ENCODE assay signal across 31 cellular contexts in genomic region chr12:121837680-121838079, GRCh38. TPM values are rescaled to one million over a fixed set of nuclear protein-coding genes. Genes with fewer than 3 reads are reported as not detected.
A peak's percentile ranks its signal among the peaks of the same experiment; 100 is the strongest.
DNase-seq lines count a peak whose midpoint lies in the region; ATAC-seq, FAIRE-seq and TF ChIP-seq lines count a peak whose summit lies in the region.
"Had no signal": no experiment of that assay in that cellular context is flagged by ENCODE, and none has a peak within 500 bp of the region (broad histone marks: within the 10 kb centered on the region; RNA-seq: fewer than 3 reads in every experiment).

No MANE protein-coding gene starts in this region.

- H3K9ac ChIP-seq in DND-41 (ENCODE audit: low read depth, low read length): no peak overlapping the region
- no peak overlapping the region for H3K9ac ChIP-seq in IMR-90 (ENCODE audit: low read depth, low read length)
- H3K9ac ChIP-seq in K562 (ENCODE audit: insufficient read depth in 1 of 2, low read depth in 2 of 2, low read length in 2 of 2): no peak overlapping the region

- H3K56ac ChIP-seq in IMR-90 (ENCODE audit: extremely low read depth, insufficient read depth, low read length): no peak overlapping the region

- TF ChIP-seq RAD21 in IMR-90 (IDR thresholded peaks at IDR 0.05; ENCODE audit: low read length) (no peak), K562 (CRISPR knock-in tag; conservative IDR thresholded peaks at IDR 0.05 in 1 of 2, IDR thresholded peaks at IDR 0.05 in 1 of 2) (0 out of 4 replicates have a peak, but pooled peaks of 1 of the 2 experiments have one; percentile 8)

- POLR2A ChIA-PET in IMR-90 (lab: Charles Lee; ENCODE audit: unreplicated experiment) (no interaction called here), K562 (lab: Yijun Ruan, JAX) (interaction anchor here (1.1 to 2.6 kb wide), 6 partner anchors 10 to 43 kb away, joined by 3 to 21 read pairs (median 6); no protein-coding TSS in a partner anchor)

- H3K79me2 ChIP-seq in DND-41 (ENCODE audit: insufficient read depth, low read length) (no peaks in the 10 kb centered on the region), K562 (ENCODE audit: control insufficient read depth, insufficient read depth, low read length) (peaks cover 3% of the 10 kb centered on the region; the same call in 2 of the 3 replicates)

- TF ChIP-seq CTCF in DND-41 (IDR thresholded peaks at IDR 0.05; ENCODE audit: borderline replicate concordance, extremely low read depth, low read length, poor library complexity, severe bottlenecking): peak; percentile 15
- 0 out of 2 replicates have a peak, but pooled peaks have one; percentile 13 for TF ChIP-seq CTCF in IMR-90 (conservative IDR thresholded peaks at IDR 0.05; ENCODE audit: low read depth, low read length)
- peak in 1 of 3 experiments; percentile 14; a peak in 1 of 6 replicates for TF ChIP-seq CTCF in K562 (IDR thresholded peaks at IDR 0.05 in 2 of 3, conservative IDR thresholded peaks at IDR 0.05 in 1 of 3; ENCODE audit: insufficient read depth in 2 of 3, low read depth in 1 of 3, low read length in 3 of 3)
- TF ChIP-seq CTCF in foreskin keratinocyte (conservative IDR thresholded peaks at IDR 0.05): peak; percentile 19
- TF ChIP-seq CTCF in upper lobe of right lung (IDR thresholded peaks at IDR 0.05): no peak

- DNase-seq in DND-41: no peak
- DNase-seq in IMR-90: no peak
- DNase-seq in K562 (ENCODE audit: extremely low read depth in 1 of 4, low spot score in 3 of 4): no peak
- DNase-seq in foreskin keratinocyte: no peak
- no peak for DNase-seq in NCI-H1694 (lab: John Stamatoyannopoulos, UW)
- DNase-seq in upper lobe of right lung: no peak
- DNase-seq in RPMI8226: no peak
- no peak for DNase-seq in H7
- DNase-seq: ACHN; activated CD4-positive, alpha-beta memory T cell treated with anti-CD3 and anti-CD28 coated beads for 36 hours; activated CD4-positive, alpha-beta T cell treated with anti-CD3 and anti-CD28 coated beads for 1 hour; activated T-cell treated with anti-CD3 and anti-CD28 coated beads, Interleukin-2, amount 50 U/mL, for 72 hours; adrenal gland; CD8-positive, alpha-beta memory T cell; effector memory CD4-positive, alpha-beta T cell; erythroblast; heart right ventricle; KBM-7; kidney; left ventricle myocardium superior; NCI-H1092 treated with DMSO at 0.1 percent for 48 hours; NCI-H187; NCI-H2171; NCI-H524; PC-9; SHP77; stimulated activated CD4-positive, alpha-beta T cell treated with anti-CD3 and anti-CD28 coated beads, Interleukin-15, amount 100 ng/mL, for 24 hours had no signal

- no peak overlapping the region for H4K5ac ChIP-seq in IMR-90 (ENCODE audit: low read depth, low read length)

- no peaks in the 10 kb centered on the region for H3K27me3 ChIP-seq in DND-41 (ENCODE audit: insufficient read depth, low read length, poor library complexity)
- no peaks in the 10 kb centered on the region for H3K27me3 ChIP-seq in IMR-90 (ENCODE audit: control insufficient read depth, insufficient read depth, low read length)
- no peaks in the 10 kb centered on the region for H3K27me3 ChIP-seq in K562 (ENCODE audit: control insufficient read depth in 2 of 2, insufficient read depth in 2 of 2, low read length in 2 of 2)
- no peaks in the 10 kb centered on the region for H3K27me3 ChIP-seq in foreskin keratinocyte
- H3K27me3 ChIP-seq in upper lobe of right lung: no peaks in the 10 kb centered on the region
- no peaks in the 10 kb centered on the region; the same call in 1 of the 2 replicates for H3K27me3 ChIP-seq in H7 (ENCODE audit: control insufficient read depth, insufficient read depth, low read length)
- H3K27me3 ChIP-seq: adrenal gland, heart right ventricle had no signal

- WGBS in IMR-90 (ENCODE audit: extremely low coverage in 2 of 2, insufficient read length in 1 of 2), 2 experiments: 80% methylated on average over 1 of the region's 4 CpGs; no CpG with 5 or more reads in 1 of the 2 experiments
- 26% methylated on average over 4 of the region's 4 CpGs for WGBS in K562 (ENCODE audit: insufficient coverage, low coverage, missing lambda C conversion rate)

- no peak overlapping the region for H2AK5ac ChIP-seq in IMR-90 (ENCODE audit: low read depth, low read length)

- no peak overlapping the region for H4K8ac ChIP-seq in IMR-90 (ENCODE audit: low read depth in 2 of 2, low read length in 2 of 2)

- H3K4me2 ChIP-seq in DND-41 (ENCODE audit: insufficient read depth, low read length) (no peak overlapping the region), IMR-90 (ENCODE audit: low read depth, low read length) (no peak overlapping the region), K562 (ENCODE audit: insufficient read depth, low read length) (no peak overlapping the region)
- H3K4me2 ChIP-seq: PC-9 had no signal

- H3K4me1 ChIP-seq in DND-41 (ENCODE audit: insufficient read depth, low read length): peaks cover 17% of the 10 kb centered on the region
- no peaks in the 10 kb centered on the region for H3K4me1 ChIP-seq in IMR-90 (ENCODE audit: control insufficient read depth, insufficient read depth, low read length)
- peaks cover 7 to 19% of the 10 kb centered on the region in 2 experiments; a peak in 4 of 5 replicates for H3K4me1 ChIP-seq in K562 (replicated peaks in 1 of 2; ENCODE audit: control insufficient read depth in 2 of 2, insufficient read depth in 2 of 2, low read length in 2 of 2)
- no peaks in the 10 kb centered on the region for H3K4me1 ChIP-seq in foreskin keratinocyte
- H3K4me1 ChIP-seq in upper lobe of right lung: peaks cover 6% of the 10 kb centered on the region

- no peak overlapping the region for H2BK15ac ChIP-seq in IMR-90 (ENCODE audit: low read depth, low read length)

- no peak for TF ChIP-seq POLR2A in IMR-90 (IDR thresholded peaks at IDR 0.05; ENCODE audit: low read depth, low read length)
- TF ChIP-seq POLR2A in K562 (conservative IDR thresholded peaks at IDR 0.05): no peak

- peaks cover 0 to 8% of the 10 kb centered on the region in 2 experiments; a peak in 2 of 4 replicates for H3K79me1 ChIP-seq in IMR-90 (ENCODE audit: low read depth in 1 of 2, low read length in 2 of 2)

- no peak overlapping the region for H2BK5ac ChIP-seq in IMR-90 (ENCODE audit: low read depth, low read length, poor library complexity, severe bottlenecking)

- H2AK9ac ChIP-seq in IMR-90 (replicated peaks; ENCODE audit: low read depth, low read length, poor library complexity): no peak overlapping the region

- no peak overlapping the region for H4K91ac ChIP-seq in IMR-90 (ENCODE audit: insufficient read depth, low read depth, low read length)

- H2AFZ ChIP-seq in DND-41 (ENCODE audit: low read depth, low read length) (no peak overlapping the region), IMR-90 (replicated peaks; ENCODE audit: low read length, poor library complexity) (no peak overlapping the region), K562 (ENCODE audit: low read depth, low read length) (no peak overlapping the region)
- H2AFZ ChIP-seq: PC-9 had no signal

- in situ Hi-C loops in IMR-90 (cut with MboI; ENCODE audit: low sequenced_read_pairs) (no loop called here), K562 (cut with MboI) (loop anchor here (25.0 kb wide), 1 partner anchor 1550 kb away; the partner anchor contains the start of gene KMT5A)

- CTCF ChIA-PET in IMR-90 (lab: Yijun Ruan, JAX): interaction anchor here (0.8 to 1.2 kb wide), 2 partner anchors 43 to 51 kb away, joined by 4 read pairs; partner anchors contain the start of gene PSMD9
- CTCF ChIA-PET in K562 (lab: Yijun Ruan, JAX; ENCODE audit: low intra/inter-chr PET ratio): interaction anchor here (2.3 kb wide), 1 partner anchor 43 kb away, joined by 6 read pairs; no protein-coding TSS in a partner anchor

- no peak overlapping the region for H3K4ac ChIP-seq in IMR-90 (ENCODE audit: low read depth, low read length)

- H3K4me3 ChIP-seq in DND-41 (ENCODE audit: low read depth in 1 of 2, low read length in 2 of 2) (no peak overlapping the region), IMR-90 (ENCODE audit: insufficient read depth, low read depth, low read length) (no peak overlapping the region), K562 (no peak overlapping the region), upper lobe of right lung (no peak overlapping the region), H7 (ENCODE audit: insufficient read depth, low read depth, low read length) (no peak overlapping the region)
- H3K4me3 ChIP-seq: adrenal gland, heart right ventricle, PC-9 had no signal

- no peaks in the 10 kb centered on the region for H3K36me3 ChIP-seq in DND-41 (ENCODE audit: insufficient read depth, low read length)
- no peaks in the 10 kb centered on the region for H3K36me3 ChIP-seq in IMR-90 (ENCODE audit: control insufficient read depth, insufficient read depth, low read length)
- H3K36me3 ChIP-seq in K562 (ENCODE audit: control insufficient read depth, insufficient read depth, low read length): no peaks in the 10 kb centered on the region
- peaks cover under 1% of the 10 kb centered on the region for H3K36me3 ChIP-seq in upper lobe of right lung
- no peaks in the 10 kb centered on the region for H3K36me3 ChIP-seq in H7 (replicated peaks; ENCODE audit: control insufficient read depth, insufficient read depth, low read length)
- H3K36me3 ChIP-seq: adrenal gland had no signal

- no peak overlapping the region for H3K23ac ChIP-seq in IMR-90 (ENCODE audit: low read depth, low read length)

- ATAC-seq in DND-41 (ENCODE audit: insufficient read depth, low read depth): no peak
- no peak for ATAC-seq in IMR-90 (ENCODE audit: low read depth)
- ATAC-seq in K562: no peak
- no peak for ATAC-seq in foreskin keratinocyte
- ATAC-seq in upper lobe of right lung: no peak
- ATAC-seq: activated T-cell treated with anti-CD3 and anti-CD28 coated beads, Interleukin-2, amount 50 U/mL, for 72 hours; heart right ventricle; left ventricle myocardium superior; stimulated activated effector memory CD8-positive, alpha-beta T cell treated with anti-CD3 and anti-CD28 coated beads, Interleukin-12 subunit alpha, Interleukin-12 subunit beta, amount 100 ng/mL, for 72 hours had no signal

- H3K9me1 ChIP-seq in IMR-90 (ENCODE audit: insufficient read depth, low read length) (no peaks in the 10 kb centered on the region), K562 (ENCODE audit: control insufficient read depth, insufficient read depth, low read length) (no peaks in the 10 kb centered on the region)

- no peak overlapping the region for H2BK20ac ChIP-seq in IMR-90 (ENCODE audit: low read depth, low read length)

- BruUV-seq in IMR-90 (replicated peaks; lab: Mats Ljungman, UMichigan) (no TSS peak), K562 (replicated peaks; lab: Mats Ljungman, UMichigan) (no TSS peak)

- H4K20me1 ChIP-seq in DND-41 (ENCODE audit: insufficient read depth, low read length) (no peaks in the 10 kb centered on the region), IMR-90 (ENCODE audit: insufficient read depth, low read length) (no peaks in the 10 kb centered on the region), K562 (replicated peaks; ENCODE audit: control insufficient read depth, insufficient read depth, low read length) (no peaks in the 10 kb centered on the region)

- H3K14ac ChIP-seq in IMR-90 (replicated peaks; ENCODE audit: low read depth, low read length): no peak overlapping the region

- H3K9me3 ChIP-seq in DND-41 (ENCODE audit: insufficient read depth, low read length, severe bottlenecking) (no peaks in the 10 kb centered on the region), IMR-90 (ENCODE audit: control insufficient read depth, insufficient read depth, low read length) (no peaks in the 10 kb centered on the region), K562 (replicated peaks; ENCODE audit: control insufficient read depth, insufficient read depth, low read depth, low read length) (no peaks in the 10 kb centered on the region), upper lobe of right lung (no peaks in the 10 kb centered on the region)
- H3K9me3 ChIP-seq: adrenal gland, heart right ventricle had no signal

- dilution Hi-C loops in IMR-90 (cut with HindIII; ENCODE audit: low sequenced_read_pairs, unreplicated experiment): no loop called here

- H3K18ac ChIP-seq in IMR-90 (ENCODE audit: low read depth, low read length): no peak overlapping the region

- intact Hi-C loops in IMR-90 (cut with micrococcal nuclease): loop anchor here (2.0 to 5.0 kb wide), 2 partner anchors 35 to 51 kb away; partner anchors contain the start of gene PSMD9
- intact Hi-C loops in K562 (cut with micrococcal nuclease): loop anchor here (2.0 kb wide), 1 partner anchor 43 kb away; no protein-coding TSS in a partner anchor
- intact Hi-C loops in upper lobe of right lung (cut with DNase I): no loop called here

- H2BK120ac ChIP-seq in IMR-90 (ENCODE audit: low read depth, low read length): no peak overlapping the region

- H3K27ac ChIP-seq in DND-41 (ENCODE audit: low read length) (no peak overlapping the region), IMR-90 (ENCODE audit: insufficient read depth, low read length) (no peak overlapping the region), K562 (ENCODE audit: extremely low read depth, low read depth, low read length) (no peak overlapping the region), foreskin keratinocyte (no peak overlapping the region), upper lobe of right lung (no peak overlapping the region)
- H3K27ac ChIP-seq: adrenal gland, heart right ventricle, PC-9 had no signal

- no peak for FAIRE-seq in K562 (lab: Jason Lieb, UNC)
- FAIRE-seq: colon, frontal cortex, kidney had no signal

- TF ChIP-seq EP300 in K562 (IDR thresholded peaks at IDR 0.05; ENCODE audit: low read length): no peak

RNA-seq across cellular contexts. Expression of gene HPD, which starts 21.0 kb away (rescaled TPM):
- total RNA-seq in IMR-90 (2012; rRNA removed): 0.18 TPM in 1 of 2 replicates, not detected in the other
- polyA plus RNA-seq in IMR-90 (2012; rRNA removed): 0.14 and 0.15 TPM in 2 replicates
- 0.08 and 0.13 TPM in 2 replicates for polyA plus RNA-seq in IMR-90 (2012; cell fraction: cytosol; rRNA removed)
- polyA plus RNA-seq in IMR-90 (2012; cell fraction: nucleus; rRNA removed; ENCODE audit: low replicate concordance): 0.38 and 0.45 TPM in 2 replicates
- 0.53 TPM in 1 of 2 replicates, not detected in the other for total RNA-seq in K562 (2011; cell fraction: chromatin; rRNA removed; ENCODE audit: low replicate concordance)
- total RNA-seq in K562 (2011; cell fraction: nucleolus; rRNA removed): 0.33 TPM in 1 of 2 replicates, not detected in the other
- total RNA-seq in K562 (2011; cell fraction: nucleoplasm; rRNA removed): not detected in 2 replicates
- total RNA-seq in K562 (2014; rRNA removed): 0.23 TPM in 1 of 2 replicates, not detected in the other
- total RNA-seq in K562 (2014; rRNA removed; fragmentation: Illumina TruSeq; extraction: Trizol): not detected in 2 replicates
- not detected in 2 replicates for total RNA-seq in K562 (2015; rRNA removed; fragmentation: Illumina TruSeq; extraction: Trizol)
- total RNA-seq in K562 (2021): 0.29 TPM in 2 replicates
- polyA plus RNA-seq in K562 (2011; rRNA removed): 0.06 TPM in 1 of 2 replicates, not detected in the other
- 0.04 and 0.18 TPM in 2 replicates for polyA plus RNA-seq in K562 (2011; cell fraction: cytosol; rRNA removed)
- not detected in 2 replicates for polyA plus RNA-seq in K562 (2011; cell fraction: nucleus; rRNA removed)
- polyA plus RNA-seq in K562 (2012): 0.08 and 0.36 TPM in 2 replicates
- not detected in 2 replicates for polyA plus RNA-seq in K562 (2014; fragmentation: Illumina TruSeq; extraction: Trizol)
- polyA plus RNA-seq in K562 (2014; fragmentation: Nextera tagmentation; extraction: Ambion mirVana): under 1 TPM; 0.07 TPM
- 0.09 TPM in 1 of 2 replicates, not detected in the other for polyA plus RNA-seq in K562 (2014; rRNA removed)
- 0.53 TPM in 1 of 2 replicates, not detected in the other for polyA minus RNA-seq in K562 (2011; rRNA and poly(A)+ RNA removed)
- not detected in 2 replicates for polyA minus RNA-seq in K562 (2011; cell fraction: cytosol; rRNA and poly(A)+ RNA removed)
- polyA minus RNA-seq in K562 (2011; cell fraction: nucleus; rRNA and poly(A)+ RNA removed): not detected in 2 replicates
- not detected in 2 replicates for total RNA-seq in foreskin keratinocyte
- polyA plus RNA-seq in foreskin keratinocyte: not detected in 2 replicates
- 1.8 TPM for total RNA-seq in upper lobe of right lung
- 0.80 and 1.1 TPM in 2 replicates for total RNA-seq in H7 (2014; rRNA removed; shearing (Covaris generic))
- total RNA-seq: activated CD4-positive, alpha-beta memory T cell treated with anti-CD3 and anti-CD28 coated beads for 36 hours; activated T-cell treated with anti-CD3 and anti-CD28 coated beads, Interleukin-2, amount 50 U/mL, for 72 hours; CD8-positive, alpha-beta memory T cell; frontal cortex had no signal
- polyA plus RNA-seq: BJ; CD8-positive, alpha-beta memory T cell had no signal

RNA-seq across cellular contexts. Expression of gene SETD1B, which starts 33.9 kb away (rescaled TPM):
- total RNA-seq in IMR-90 (2012; rRNA removed): 0.83 and 0.90 TPM in 2 replicates
- 5.1 and 5.5 TPM in 2 replicates for polyA plus RNA-seq in IMR-90 (2012; rRNA removed)
- polyA plus RNA-seq in IMR-90 (2012; cell fraction: cytosol; rRNA removed): 3.1 and 3.5 TPM in 2 replicates
- 14.8 and 15.1 TPM in 2 replicates for polyA plus RNA-seq in IMR-90 (2012; cell fraction: nucleus; rRNA removed; ENCODE audit: low replicate concordance)
- total RNA-seq in K562 (2011; cell fraction: chromatin; rRNA removed; ENCODE audit: low replicate concordance): 15.2 and 26.5 TPM in 2 replicates
- total RNA-seq in K562 (2011; cell fraction: nucleolus; rRNA removed): 12.8 and 13.4 TPM in 2 replicates
- 10.8 and 11.7 TPM in 2 replicates for total RNA-seq in K562 (2011; cell fraction: nucleoplasm; rRNA removed)
- 2.9 and 4.7 TPM in 2 replicates for total RNA-seq in K562 (2014; rRNA removed)
- total RNA-seq in K562 (2014; rRNA removed; fragmentation: Illumina TruSeq; extraction: Trizol): 0.99 and 1.4 TPM in 2 replicates
- total RNA-seq in K562 (2015; rRNA removed; fragmentation: Illumina TruSeq; extraction: Trizol): 2.1 and 3.1 TPM in 2 replicates
- total RNA-seq in K562 (2021): 23.6 and 26.6 TPM in 2 replicates
- polyA plus RNA-seq in K562 (2011; rRNA removed): 0.77 and 1.1 TPM in 2 replicates
- polyA plus RNA-seq in K562 (2011; cell fraction: cytosol; rRNA removed): 0.75 and 1.0 TPM in 2 replicates
- 4.0 and 7.0 TPM in 2 replicates for polyA plus RNA-seq in K562 (2011; cell fraction: nucleus; rRNA removed)
- 8.4 and 8.6 TPM in 2 replicates for polyA plus RNA-seq in K562 (2012)
- 6.1 and 10.6 TPM in 2 replicates for polyA plus RNA-seq in K562 (2014; fragmentation: Illumina TruSeq; extraction: Trizol)
- 1 to 10 TPM in 1 of 2 experiments, under 1 TPM in 1; 0.48 to 2.3 TPM for polyA plus RNA-seq in K562 (2014; fragmentation: Nextera tagmentation; extraction: Ambion mirVana)
- 6.9 and 7.1 TPM in 2 replicates for polyA plus RNA-seq in K562 (2014; rRNA removed)
- 1.2 and 1.3 TPM in 2 replicates for polyA minus RNA-seq in K562 (2011; rRNA and poly(A)+ RNA removed)
- polyA minus RNA-seq in K562 (2011; cell fraction: cytosol; rRNA and poly(A)+ RNA removed): 5.6 and 7.3 TPM in 2 replicates
- 2.8 and 3.1 TPM in 2 replicates for polyA minus RNA-seq in K562 (2011; cell fraction: nucleus; rRNA and poly(A)+ RNA removed)
- 5.5 and 6.1 TPM in 2 replicates for total RNA-seq in foreskin keratinocyte
- 2.2 and 2.6 TPM in 2 replicates for polyA plus RNA-seq in foreskin keratinocyte
- 18.4 TPM for total RNA-seq in upper lobe of right lung
- 3.5 and 4.6 TPM in 2 replicates for total RNA-seq in H7 (2014; rRNA removed; shearing (Covaris generic))

RNA-seq across cellular contexts. Expression of gene RHOF, which starts 44.2 kb away (rescaled TPM):
- total RNA-seq in IMR-90 (2012; rRNA removed): 3.0 and 3.9 TPM in 2 replicates
- 5.1 and 5.3 TPM in 2 replicates for polyA plus RNA-seq in IMR-90 (2012; rRNA removed)
- 4.7 and 7.8 TPM in 2 replicates for polyA plus RNA-seq in IMR-90 (2012; cell fraction: cytosol; rRNA removed)
- polyA plus RNA-seq in IMR-90 (2012; cell fraction: nucleus; rRNA removed; ENCODE audit: low replicate concordance): 14.0 and 15.7 TPM in 2 replicates
- 78.6 and 99.1 TPM in 2 replicates for total RNA-seq in K562 (2011; cell fraction: chromatin; rRNA removed; ENCODE audit: low replicate concordance)
- 34.0 and 38.0 TPM in 2 replicates for total RNA-seq in K562 (2011; cell fraction: nucleolus; rRNA removed)
- 43.6 and 46.6 TPM in 2 replicates for total RNA-seq in K562 (2011; cell fraction: nucleoplasm; rRNA removed)
- 3.5 and 3.9 TPM in 2 replicates for total RNA-seq in K562 (2014; rRNA removed)
- total RNA-seq in K562 (2014; rRNA removed; fragmentation: Illumina TruSeq; extraction: Trizol): 3.1 and 3.9 TPM in 2 replicates
- total RNA-seq in K562 (2015; rRNA removed; fragmentation: Illumina TruSeq; extraction: Trizol): 4.3 and 4.8 TPM in 2 replicates
- total RNA-seq in K562 (2021): 10.1 and 10.4 TPM in 2 replicates
- 4.0 and 6.3 TPM in 2 replicates for polyA plus RNA-seq in K562 (2011; rRNA removed)
- polyA plus RNA-seq in K562 (2011; cell fraction: cytosol; rRNA removed): 1.2 and 2.6 TPM in 2 replicates
- polyA plus RNA-seq in K562 (2011; cell fraction: nucleus; rRNA removed): 21.6 and 23.6 TPM in 2 replicates
- 3.9 and 4.4 TPM in 2 replicates for polyA plus RNA-seq in K562 (2012)
- 4.3 and 5.4 TPM in 2 replicates for polyA plus RNA-seq in K562 (2014; fragmentation: Illumina TruSeq; extraction: Trizol)
- under 1 TPM; 0.13 to 0.45 TPM for polyA plus RNA-seq in K562 (2014; fragmentation: Nextera tagmentation; extraction: Ambion mirVana)
- polyA plus RNA-seq in K562 (2014; rRNA removed): 8.8 and 9.5 TPM in 2 replicates
- 3.8 and 8.5 TPM in 2 replicates for polyA minus RNA-seq in K562 (2011; rRNA and poly(A)+ RNA removed)
- polyA minus RNA-seq in K562 (2011; cell fraction: cytosol; rRNA and poly(A)+ RNA removed): 2.6 and 4.0 TPM in 2 replicates
- 19.9 and 31.2 TPM in 2 replicates for polyA minus RNA-seq in K562 (2011; cell fraction: nucleus; rRNA and poly(A)+ RNA removed)
- 5.0 and 5.5 TPM in 2 replicates for total RNA-seq in foreskin keratinocyte
- polyA plus RNA-seq in foreskin keratinocyte: 4.8 and 6.0 TPM in 2 replicates
- total RNA-seq in upper lobe of right lung: 41.0 TPM
- 23.8 and 25.5 TPM in 2 replicates for total RNA-seq in H7 (2014; rRNA removed; shearing (Covaris generic))

RNA-seq across cellular contexts. Expression of gene PSMD9, which starts 50.9 kb away (rescaled TPM):
- total RNA-seq in IMR-90 (2012; rRNA removed) (142 and 156 TPM in 2 replicates), K562 (2014; rRNA removed) (143 and 187 TPM in 2 replicates), K562 (2014; rRNA removed; fragmentation: Illumina TruSeq; extraction: Trizol) (34.1 and 34.5 TPM in 2 replicates), K562 (2015; rRNA removed; fragmentation: Illumina TruSeq; extraction: Trizol) (61.7 and 78.2 TPM in 2 replicates), K562 (2021) (66.4 and 71.7 TPM in 2 replicates), foreskin keratinocyte (90.2 and 95.1 TPM in 2 replicates), upper lobe of right lung (43.4 TPM)
- polyA plus RNA-seq in IMR-90 (2012; rRNA removed) (135 and 138 TPM in 2 replicates), K562 (2011; rRNA removed) (61.3 and 68.5 TPM in 2 replicates), K562 (2014; fragmentation: Illumina TruSeq; extraction: Trizol) (31.0 and 60.0 TPM in 2 replicates), K562 (2014; fragmentation: Nextera tagmentation; extraction: Ambion mirVana) (10 to 100 TPM; 12.2 to 22.8 TPM), K562 (2014; rRNA removed) (92.2 and 107 TPM in 2 replicates), foreskin keratinocyte (128 and 139 TPM in 2 replicates)
- 82.4 and 236 TPM in 2 replicates for polyA plus RNA-seq in IMR-90 (2012; cell fraction: cytosol; rRNA removed)
- polyA plus RNA-seq in IMR-90 (2012; cell fraction: nucleus; rRNA removed; ENCODE audit: low replicate concordance): 75.4 and 108 TPM in 2 replicates
- total RNA-seq in K562 (2011; cell fraction: chromatin; rRNA removed; ENCODE audit: low replicate concordance): 73.2 and 111 TPM in 2 replicates
- total RNA-seq in K562 (2011; cell fraction: nucleolus; rRNA removed): 69.7 and 70.4 TPM in 2 replicates
- total RNA-seq in K562 (2011; cell fraction: nucleoplasm; rRNA removed): 93.6 and 131 TPM in 2 replicates
- 61.8 and 93.1 TPM in 2 replicates for polyA plus RNA-seq in K562 (2011; cell fraction: cytosol; rRNA removed)
- 51.5 and 53.5 TPM in 2 replicates for polyA plus RNA-seq in K562 (2011; cell fraction: nucleus; rRNA removed)
- polyA plus RNA-seq in K562 (2012): 76.1 and 85.2 TPM in 2 replicates
- polyA minus RNA-seq in K562 (2011; rRNA and poly(A)+ RNA removed): 29.3 and 37.7 TPM in 2 replicates
- 23.0 and 42.7 TPM in 2 replicates for polyA minus RNA-seq in K562 (2011; cell fraction: cytosol; rRNA and poly(A)+ RNA removed)
- polyA minus RNA-seq in K562 (2011; cell fraction: nucleus; rRNA and poly(A)+ RNA removed): 13.3 and 29.5 TPM in 2 replicates
- 39.2 and 61.2 TPM in 2 replicates for total RNA-seq in H7 (2014; rRNA removed; shearing (Covaris generic))
